1 cellular context compared by ENCODE assay signal in genomic region chr1:109640285-109640865, GRCh38.
TF ChIP-seq lines count a peak whose summit lies in the region.

No MANE protein-coding gene starts in this region.

TF ChIP-seq in IMR-90, 13 proteins besides CTCF, POLR2A, EP300 and RAD21:
- TF ChIP-seq MXI1 (IDR thresholded peaks at IDR 0.05; ENCODE audit: borderline replicate concordance, low read depth, low read length) (no peak), SMC3 (IDR thresholded peaks at IDR 0.05; ENCODE audit: low read depth, low read length) (peak; percentile 81)
TF ChIP-seq in IMR-90: peak in this region for 1.
